ENCODE assay signal across 18 cellular contexts in genomic region chr16:19644877-19645276, GRCh38.
DNase-seq lines count a peak whose midpoint lies in the region; ATAC-seq and TF ChIP-seq lines count a peak whose summit lies in the region.
"Had no signal": no experiment of that assay in that cellular context is flagged by ENCODE, and none has a peak within 500 bp of the region (broad histone marks: within the 10 kb centered on the region; RNA-seq: fewer than 3 reads in every experiment).

No MANE protein-coding gene starts in this region.

- H3K79me1 ChIP-seq in IMR-90 (ENCODE audit: low read depth in 1 of 2, low read length in 2 of 2) = no peaks in the 10 kb centered on the region

- no peaks in the 10 kb centered on the region for H3K27me3 ChIP-seq in IMR-90 (ENCODE audit: control insufficient read depth, insufficient read depth, low read length)
- H3K27me3 ChIP-seq in colonic mucosa = no peaks in the 10 kb centered on the region
- H3K27me3 ChIP-seq in gastrocnemius medialis = no peaks in the 10 kb centered on the region

- H4K91ac ChIP-seq in IMR-90 (ENCODE audit: insufficient read depth, low read depth, low read length) = no peak overlapping the region

- no CpG with 5 or more reads among the region's 4 CpGs for WGBS in IMR-90 (ENCODE audit: extremely low coverage in 2 of 2, insufficient read length in 1 of 2), 2 experiments

- POLR2A ChIA-PET in IMR-90 (lab: Charles Lee; ENCODE audit: unreplicated experiment) = no interaction called here

- BruUV-seq in IMR-90 (replicated peaks; lab: Mats Ljungman, UMichigan) = no TSS peak

- no peak overlapping the region for H3K4ac ChIP-seq in IMR-90 (ENCODE audit: low read depth, low read length)

- CTCF ChIA-PET in IMR-90 (lab: Yijun Ruan, JAX) = no interaction called here

- H3K9me3 ChIP-seq in IMR-90 (ENCODE audit: control insufficient read depth, insufficient read depth, low read length) (no peaks in the 10 kb centered on the region), colonic mucosa (no peaks in the 10 kb centered on the region), gastrocnemius medialis (no peaks in the 10 kb centered on the region)

- dilution Hi-C loops in IMR-90 (cut with HindIII; ENCODE audit: low sequenced_read_pairs, unreplicated experiment) = no loop called here

- DNase-seq in IMR-90 (peak; percentile 14), colonic mucosa (peak; percentile 21), left cardiac atrium (peak; percentile 80), gastrocnemius medialis (peak; percentile 40 to 52), NK-92 (lab: John Stamatoyannopoulos, UW; ENCODE audit: unreplicated experiment) (no peak), COLO668 (lab: John Stamatoyannopoulos, UW; ENCODE audit: unreplicated experiment) (no peak)
- no peak for DNase-seq in stimulated activated naive CD8-positive, alpha-beta T cell treated with anti-CD3 and anti-CD28 coated beads, Interleukin-15, Interleukin-2, amounts not matched to agents 100 U/mL and 50 U/mL, for 24 hours
- DNase-seq: activated CD4-positive, CD25-positive, alpha-beta regulatory T cell; activated naive CD8-positive, alpha-beta T cell treated with anti-CD3 and anti-CD28 coated beads, Interleukin-2, amount 10 ng/mL, durations not matched to agents 7 days and 5 days; effector CD8-positive, alpha-beta T cell; foreskin fibroblast; NCI-H2081; NCI-H510A; nucleus accumbens; T-helper 2 cell had no signal

- no peak overlapping the region for H3K18ac ChIP-seq in IMR-90 (ENCODE audit: low read depth, low read length)

- H3K36me3 ChIP-seq in IMR-90 (ENCODE audit: control insufficient read depth, insufficient read depth, low read length) (peaks cover 8% of the 10 kb centered on the region; the same call in 1 of the 2 replicates), colonic mucosa (no peaks in the 10 kb centered on the region), gastrocnemius medialis (peaks cover 0 to 13% of the 10 kb centered on the region in 2 donors)

- H4K20me1 ChIP-seq in IMR-90 (ENCODE audit: insufficient read depth, low read length) = no peaks in the 10 kb centered on the region

- H3K9me1 ChIP-seq in IMR-90 (ENCODE audit: insufficient read depth, low read length) = no peaks in the 10 kb centered on the region

- TF ChIP-seq POLR2A in IMR-90 (IDR thresholded peaks at IDR 0.05; ENCODE audit: low read depth, low read length) = no peak
- TF ChIP-seq POLR2A in gastrocnemius medialis (IDR thresholded peaks at IDR 0.05) = no peak

- no peak overlapping the region for H2BK5ac ChIP-seq in IMR-90 (ENCODE audit: low read depth, low read length, poor library complexity, severe bottlenecking)

- H2BK120ac ChIP-seq in IMR-90 (ENCODE audit: low read depth, low read length) = no peak overlapping the region

- H3K14ac ChIP-seq in IMR-90 (replicated peaks; ENCODE audit: low read depth, low read length) = no peak overlapping the region

- no peak overlapping the region for H3K23ac ChIP-seq in IMR-90 (ENCODE audit: low read depth, low read length)

- TF ChIP-seq RAD21 in IMR-90 (IDR thresholded peaks at IDR 0.05; ENCODE audit: low read length) = no peak

- ATAC-seq in IMR-90 (ENCODE audit: low read depth) (peak; percentile 17; the same call in 1 of the 2 replicates), left cardiac atrium (peak; percentile 63 to 84), gastrocnemius medialis (peak; percentile 46 to 81), GM19023 (IDR thresholded peaks at IDR 0.05; ENCODE audit: unreplicated experiment) (no peak)
- no peak for ATAC-seq in stimulated activated naive CD8-positive, alpha-beta T cell treated with anti-CD3 and anti-CD28 coated beads, Interleukin-15, Interleukin-2, amounts not matched to agents 100 U/mL and 50 U/mL, for 24 hours
- ATAC-seq: HCT116 had no signal

- TF ChIP-seq CTCF in IMR-90 (conservative IDR thresholded peaks at IDR 0.05; ENCODE audit: low read depth, low read length) (no peak), colonic mucosa (IDR thresholded peaks at IDR 0.05) (no peak), gastrocnemius medialis (IDR thresholded peaks at IDR 0.05 in 4 of 5, conservative IDR thresholded peaks at IDR 0.05 in 1 of 5) (no peak)

- H4K5ac ChIP-seq in IMR-90 (ENCODE audit: low read depth, low read length) = no peak overlapping the region

- intact Hi-C loops in IMR-90 (cut with micrococcal nuclease) = no loop called here
- intact Hi-C loops in colonic mucosa (cut with DNase I) = no loop called here
- intact Hi-C loops in left cardiac atrium (cut with DNase I) = no loop called here
- intact Hi-C loops in gastrocnemius medialis (cut with DNase I; ENCODE audit: low total_unique reads) = no loop called here

- no peak overlapping the region for H4K8ac ChIP-seq in IMR-90 (ENCODE audit: low read depth in 2 of 2, low read length in 2 of 2)

- in situ Hi-C loops in IMR-90 (cut with MboI; ENCODE audit: low sequenced_read_pairs) (no loop called here), gastrocnemius medialis (cut with MboI; ENCODE audit: low sequenced_read_pairs in 4 of 4) (no loop called here)

- H3K4me3 ChIP-seq in IMR-90 (ENCODE audit: insufficient read depth, low read depth, low read length) (no peak overlapping the region), colonic mucosa (no peak overlapping the region), gastrocnemius medialis (peak overlapping the region in 1 of 4 donors; percentile 27)

- no peak overlapping the region for H3K4me2 ChIP-seq in IMR-90 (ENCODE audit: low read depth, low read length)
- H3K4me2 ChIP-seq: KMS-11 had no signal

- H3K4me1 ChIP-seq in IMR-90 (ENCODE audit: control insufficient read depth, insufficient read depth, low read length) = no peaks in the 10 kb centered on the region
- H3K4me1 ChIP-seq in colonic mucosa = no peaks in the 10 kb centered on the region
- H3K4me1 ChIP-seq in gastrocnemius medialis = peaks cover 0 to 6% of the 10 kb centered on the region in 2 donors

- H2BK15ac ChIP-seq in IMR-90 (ENCODE audit: low read depth, low read length) = no peak overlapping the region

- H3K9ac ChIP-seq in IMR-90 (ENCODE audit: low read depth, low read length) (no peak overlapping the region), colonic mucosa (ENCODE audit: low read depth in 2 of 2, low read length in 2 of 2) (no peak overlapping the region)
- H3K9ac ChIP-seq: KMS-11 had no signal

- no peak overlapping the region for H3K27ac ChIP-seq in IMR-90 (ENCODE audit: insufficient read depth, low read length)
- no peak overlapping the region for H3K27ac ChIP-seq in colonic mucosa
- H3K27ac ChIP-seq in gastrocnemius medialis = peak overlapping the region; percentile 66 to 79 (median 72)
- H3K27ac ChIP-seq: KMS-11 had no signal

- H2AFZ ChIP-seq in IMR-90 (replicated peaks; ENCODE audit: low read length, poor library complexity) = no peak overlapping the region

- H2AK5ac ChIP-seq in IMR-90 (ENCODE audit: low read depth, low read length) = no peak overlapping the region

- no peak overlapping the region for H2BK20ac ChIP-seq in IMR-90 (ENCODE audit: low read depth, low read length)

- H3K56ac ChIP-seq in IMR-90 (ENCODE audit: extremely low read depth, insufficient read depth, low read length) = no peak overlapping the region

- H2AK9ac ChIP-seq in IMR-90 (replicated peaks; ENCODE audit: low read depth, low read length, poor library complexity) = no peak overlapping the region

TF ChIP-seq in IMR-90, 13 proteins besides CTCF, POLR2A, EP300 and RAD21:
- TF ChIP-seq FOS (IDR thresholded peaks at IDR 0.05; ENCODE audit: low read depth, low read length) = no peak
- no peak for TF ChIP-seq SMC3 (IDR thresholded peaks at IDR 0.05; ENCODE audit: low read depth, low read length)
- no peak for TF ChIP-seq MAFK (IDR thresholded peaks at IDR 0.05; ENCODE audit: low read depth, low read length)
- no peak for TF ChIP-seq MAZ (IDR thresholded peaks at IDR 0.05; ENCODE audit: borderline replicate concordance, low read depth, low read length)
- no peak for TF ChIP-seq CEBPB (IDR thresholded peaks at IDR 0.05; ENCODE audit: low read depth, low read length)
- TF ChIP-seq ELK1 (IDR thresholded peaks at IDR 0.05; ENCODE audit: borderline replicate concordance, low read depth, low read length) = no peak
- TF ChIP-seq BHLHE40 (IDR thresholded peaks at IDR 0.05; ENCODE audit: low read depth, low read length) = no peak
- no peak for TF ChIP-seq CHD1 (IDR thresholded peaks at IDR 0.05; ENCODE audit: low read depth, low read length)
- TF ChIP-seq RFX5 (IDR thresholded peaks at IDR 0.05; ENCODE audit: low read depth, low read length) = no peak
- TF ChIP-seq NFE2L2 (IDR thresholded peaks at IDR 0.05; ENCODE audit: low read depth, low read length) = no peak
- TF ChIP-seq USF2 (IDR thresholded peaks at IDR 0.05; ENCODE audit: low read depth, low read length) = no peak
- no peak for TF ChIP-seq RCOR1 (IDR thresholded peaks at IDR 0.05; ENCODE audit: insufficient replicate concordance, low read length)
- TF ChIP-seq MXI1 (IDR thresholded peaks at IDR 0.05; ENCODE audit: borderline replicate concordance, low read depth, low read length) = no peak

Comparison
In these comparisons a context has a peak if more than half of its experiments do, and no peak if none do; other contexts are left out.
1. ATAC-seq: peak in IMR-90 (single experiment), left cardiac atrium (2 of 2) and gastrocnemius medialis (2 of 2); none in GM19023 (single experiment) and stimulated activated naive CD8-positive, alpha-beta T cell treated with anti-CD3 and anti-CD28 coated beads, Interleukin-15, Interleukin-2, amounts not matched to agents 100 U/mL and 50 U/mL, for 24 hours (single experiment).
2. DNase-seq: peak in IMR-90 (single experiment), colonic mucosa (single experiment), left cardiac atrium (single experiment) and gastrocnemius medialis (2 of 2); none in NK-92 (single experiment), COLO668 (single experiment) and stimulated activated naive CD8-positive, alpha-beta T cell treated with anti-CD3 and anti-CD28 coated beads, Interleukin-15, Interleukin-2, amounts not matched to agents 100 U/mL and 50 U/mL, for 24 hours (single experiment).
3. H3K27ac ChIP-seq: peak in gastrocnemius medialis (4 of 4); none in IMR-90 (single experiment) and colonic mucosa (single experiment).